Comparison of ENCODE assay signal across 27 cellular contexts in genomic region chr6:104714796-104715195, GRCh38.
"Had no signal": no experiment of that assay in that cellular context is flagged by ENCODE, and none has a peak within 500 bp of the region (broad histone marks: within the 10 kb centered on the region; RNA-seq: fewer than 3 reads in every experiment).

No MANE protein-coding gene starts in this region.

- H3K36me3 ChIP-seq: colonic mucosa, esophagus muscularis mucosa, esophagus squamous epithelium, gastroesophageal sphincter, heart left ventricle, heart right ventricle had no signal

- H3K4me2 ChIP-seq: hepatocyte had no signal

- H3K4me3 ChIP-seq: colonic mucosa, coronary artery, dorsolateral prefrontal cortex, esophagus muscularis mucosa, esophagus squamous epithelium, gastroesophageal sphincter, heart left ventricle, heart right ventricle, hepatocyte had no signal

- H3K9me3 ChIP-seq: colonic mucosa, esophagus muscularis mucosa, esophagus squamous epithelium, gastroesophageal sphincter had no signal

- H3K27me3 Mint-ChIP-seq: dendritic cell treated with granulocyte-macrophage colony-stimulating factor and Interleukin-4, amounts not matched to agents 40 ng/mL and 50 ng/mL, for 4 days; effector memory CD8-positive, alpha-beta T cell had no signal

- H3K4me1 ChIP-seq: colonic mucosa, esophagus muscularis mucosa, esophagus squamous epithelium, foreskin keratinocyte, gastroesophageal sphincter, heart right ventricle had no signal

- H3K27me3 ChIP-seq: colonic mucosa, dorsolateral prefrontal cortex, esophagus muscularis mucosa, esophagus squamous epithelium, foreskin keratinocyte, gastroesophageal sphincter, heart left ventricle, heart right ventricle, hepatocyte had no signal

- DNase-seq: colonic mucosa; cortex of kidney; dermis blood vessel endothelial cell; dorsolateral prefrontal cortex; effector CD4-positive, alpha-beta T cell; effector CD8-positive, alpha-beta T cell; effector memory CD4-positive, alpha-beta T cell; effector memory CD8-positive, alpha-beta T cell; endodermal cell; erythroblast; esophagus squamous epithelium; foreskin fibroblast; foreskin keratinocyte; foreskin melanocyte; glutamatergic neuron; head of caudate nucleus; heart left ventricle; heart right ventricle; hippocampal formation had no signal

- ATAC-seq: effector memory CD8-positive, alpha-beta T cell; esophagus mucosa; foreskin keratinocyte; gastroesophageal sphincter; heart left ventricle; heart right ventricle had no signal

- H3K79me2 ChIP-seq: hepatocyte had no signal

- FAIRE-seq: endothelial cell of umbilical vein had no signal

- H3K27ac Mint-ChIP-seq: dendritic cell treated with granulocyte-macrophage colony-stimulating factor and Interleukin-4, amounts not matched to agents 40 ng/mL and 50 ng/mL, for 4 days; effector memory CD8-positive, alpha-beta T cell; endodermal cell had no signal

- H2AFZ ChIP-seq: hepatocyte had no signal

- H3K4me3 Mint-ChIP-seq: dendritic cell treated with granulocyte-macrophage colony-stimulating factor and Interleukin-4, amounts not matched to agents 40 ng/mL and 50 ng/mL, for 4 days; effector memory CD8-positive, alpha-beta T cell; endodermal cell had no signal

- H3K4me1 Mint-ChIP-seq: endodermal cell had no signal

- H3K27ac ChIP-seq: colonic mucosa, coronary artery, dorsolateral prefrontal cortex, epithelial cell of prostate, esophagus muscularis mucosa, esophagus squamous epithelium, foreskin keratinocyte, gastroesophageal sphincter, heart left ventricle, heart right ventricle, hepatocyte had no signal

- H3K9me3 Mint-ChIP-seq: dendritic cell treated with granulocyte-macrophage colony-stimulating factor and Interleukin-4, amounts not matched to agents 40 ng/mL and 50 ng/mL, for 4 days; effector memory CD8-positive, alpha-beta T cell; endodermal cell had no signal
